ENCODE assay signal across 22 cellular contexts in the genomic region with DNA sequence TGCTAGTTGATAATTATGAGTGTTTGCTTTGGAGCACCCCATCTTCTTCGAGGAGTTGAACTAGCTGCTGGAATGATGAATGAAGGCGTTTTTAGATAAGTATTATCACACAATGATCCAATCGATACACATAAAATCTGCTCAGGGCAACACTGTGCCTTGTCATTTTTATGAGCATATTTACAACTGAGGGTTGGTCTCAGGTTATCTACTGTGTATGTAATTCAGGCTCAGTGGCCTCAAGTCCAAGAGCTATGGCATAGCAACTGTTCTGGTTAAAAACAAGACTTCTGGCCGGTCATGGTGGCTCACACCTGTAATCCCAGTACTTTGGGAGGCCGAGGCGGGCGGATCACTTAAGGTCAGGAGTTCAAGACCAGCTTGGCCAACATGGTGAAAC. TPM values are rescaled to one million over a fixed set of nuclear protein-coding genes. Genes with fewer than 3 reads are reported as not detected.
A peak's percentile ranks its signal among the peaks of the same experiment; 100 is the strongest.
DNase-seq lines count a peak whose midpoint lies in the region; ATAC-seq and TF ChIP-seq lines count a peak whose summit lies in the region.
"Had no signal": no experiment of that assay in that cellular context is flagged by ENCODE, and none has a peak within 500 bp of the region (broad histone marks: within the 10 kb centered on the region; RNA-seq: fewer than 3 reads in every experiment).

No MANE protein-coding gene starts in this region.

- TF ChIP-seq CTCF in heart left ventricle (IDR thresholded peaks at IDR 0.05) (no peak), progenitor cell of endocrine pancreas (IDR thresholded peaks at IDR 0.05; ENCODE audit: unreplicated experiment) (no peak), type B pancreatic cell (conservative IDR thresholded peaks at IDR 0.05) (no peak)

- H3K4me1 ChIP-seq in heart left ventricle, result peaks cover 0 to 9% (median 0%) of the 10 kb centered on the region in 12 donors

- WGBS in heart left ventricle, 4 donors, result 91 to 93% (median 93%) methylated on average over 7 of the region's 7 CpGs

- intact Hi-C loops in Right ventricle myocardium inferior (cut with DNase I) (no loop called here), heart left ventricle (cut with DNase I) (loop anchor here in 1 of 10 donors (10.0 kb wide), 1 partner anchor 275 kb away; no protein-coding TSS in a partner anchor), left colon (cut with DNase I, micrococcal nuclease) (loop anchor here in 1 of 2 donors (10.0 kb wide), 1 partner anchor 75 kb away; no protein-coding TSS in a partner anchor)

- peaks cover 0 to 7% (median 0%) of the 10 kb centered on the region in 9 donors for H3K36me3 ChIP-seq in heart left ventricle

- H3K4me3 ChIP-seq in heart left ventricle, result no peak overlapping the region
- H3K4me3 ChIP-seq: BLaER1, GM12878, GM23248 had no signal

- no peaks in the 10 kb centered on the region for H3K27me3 ChIP-seq in heart left ventricle
- H3K27me3 ChIP-seq: BLaER1 had no signal

- ATAC-seq in Right ventricle myocardium inferior, result no peak
- no peak for ATAC-seq in heart left ventricle
- peak; percentile 96 for ATAC-seq in left colon
- ATAC-seq: CD8-positive, alpha-beta T cell; GM12878 had no signal

- H3K4me3 Mint-ChIP-seq in progenitor cell of endocrine pancreas (ENCODE audit: low read depth) (no peak overlapping the region), type B pancreatic cell (no peak overlapping the region)
- H3K4me3 Mint-ChIP-seq: B cell; CD4-positive, CD25-positive, alpha-beta regulatory T cell; CD8-positive, alpha-beta T cell had no signal

- peaks cover 11% of the 10 kb centered on the region for H3K4me1 Mint-ChIP-seq in progenitor cell of endocrine pancreas (ENCODE audit: low read depth)
- H3K4me1 Mint-ChIP-seq in type B pancreatic cell (ENCODE audit: unreplicated experiment), result no peaks in the 10 kb centered on the region
- H3K4me1 Mint-ChIP-seq: B cell; CD4-positive, CD25-positive, alpha-beta regulatory T cell had no signal

- H3K36me3 Mint-ChIP-seq in progenitor cell of endocrine pancreas (ENCODE audit: insufficient read depth), result peaks cover 2% of the 10 kb centered on the region
- no peaks in the 10 kb centered on the region for H3K36me3 Mint-ChIP-seq in type B pancreatic cell
- H3K36me3 Mint-ChIP-seq: CD4-positive, CD25-positive, alpha-beta regulatory T cell had no signal

- no peaks in the 10 kb centered on the region for H3K27me3 Mint-ChIP-seq in progenitor cell of endocrine pancreas
- H3K27me3 Mint-ChIP-seq in type B pancreatic cell, result no peaks in the 10 kb centered on the region
- H3K27me3 Mint-ChIP-seq: B cell; CD4-positive, CD25-positive, alpha-beta regulatory T cell had no signal

- H3K27ac ChIP-seq in heart left ventricle, result no peak overlapping the region
- H3K27ac ChIP-seq: 22Rv1, BLaER1, C4-2B, GM23248 had no signal

- no peaks in the 10 kb centered on the region for H3K9me3 Mint-ChIP-seq in progenitor cell of endocrine pancreas (ENCODE audit: low read depth)
- no peaks in the 10 kb centered on the region for H3K9me3 Mint-ChIP-seq in type B pancreatic cell
- H3K9me3 Mint-ChIP-seq: CD4-positive, CD25-positive, alpha-beta regulatory T cell; CD8-positive, alpha-beta T cell had no signal

- H3K9me3 ChIP-seq in heart left ventricle, result no peaks in the 10 kb centered on the region
- H3K9me3 ChIP-seq: BLaER1 had no signal

- POLR2A ChIA-PET in HEK293T (lab: Yijun Ruan, JAX), result interaction anchor here (1.0 to 1.4 kb wide), 2 partner anchors 8 to 9 kb away, joined by 3 read pairs; no protein-coding TSS in a partner anchor

- CTCF ChIA-PET in HEK293T (lab: Yijun Ruan, JAX), result interaction anchor here (1.5 kb wide), 1 partner anchor 17 kb away, joined by 4 read pairs; no protein-coding TSS in a partner anchor

- TF ChIP-seq POLR2A in heart left ventricle (IDR thresholded peaks at IDR 0.05), result no peak

- DNase-seq in Right ventricle myocardium inferior (ENCODE audit: missing footprints) (peak; percentile 4), heart left ventricle (no peak), left colon (no peak), progenitor cell of endocrine pancreas (ENCODE audit: low spot score, unreplicated experiment) (no peak), type B pancreatic cell (ENCODE audit: extremely low spot score, unreplicated experiment) (no peak), NCI-H524 treated with DMSO at 0.1 percent for 48 hours (lab: John Stamatoyannopoulos, UW) (no peak), HEK293T (ENCODE audit: extremely low spot score) (no peak), NCI-H748 (lab: John Stamatoyannopoulos, UW; ENCODE audit: unreplicated experiment) (no peak)
- DNase-seq: CD4-positive, CD25-positive, alpha-beta regulatory T cell; CD8-positive, alpha-beta T cell; DMS 273 treated with DMSO at 0.1 percent for 48 hours; DMS79; EL; GDM1; GM23248; H7; HCEC 1CT had no signal

- H3K27ac Mint-ChIP-seq in progenitor cell of endocrine pancreas (peak overlapping the region; percentile 58), type B pancreatic cell (peak overlapping the region; percentile 17)
- H3K27ac Mint-ChIP-seq: B cell; CD4-positive, CD25-positive, alpha-beta regulatory T cell; CD8-positive, alpha-beta T cell had no signal

TF ChIP-seq in HEK293T, 16 proteins besides CTCF, POLR2A, EP300 and RAD21:
- TF ChIP-seq FOXA1 (IDR thresholded peaks at IDR 0.05) (no peak), HDGF (IDR thresholded peaks at IDR 0.05; ENCODE audit: borderline replicate concordance) (no peak), BHLHE40 (IDR thresholded peaks at IDR 0.05; ENCODE audit: borderline replicate concordance) (no peak)

RNA-seq across cellular contexts. Expression of a gene that starts 15.6 kb away (rescaled TPM):
- total RNA-seq in Right ventricle myocardium inferior (9.1 TPM), heart left ventricle (10 to 100 TPM in 1 of 9 donors, 1 to 10 TPM in 8; 4.4 to 12.4 (median 7.5) TPM), left colon (10 to 100 TPM; 41.4 to 43.9 TPM), progenitor cell of endocrine pancreas (37.7 and 38.7 TPM in 2 replicates), type B pancreatic cell (ENCODE audit: low replicate concordance) (23.1 and 36.4 TPM in 2 replicates)
- polyA plus RNA-seq in heart left ventricle, result 1 to 10 TPM; 3.4 to 4.6 TPM

RNA-seq across cellular contexts. Expression of a gene that starts 31.1 kb away (rescaled TPM):
- total RNA-seq in Right ventricle myocardium inferior (5.4 TPM), heart left ventricle (1 to 10 TPM; 2.0 to 5.2 (median 4.4) TPM), left colon (10 to 100 TPM in 1 of 2 donors, 1 to 10 TPM in 1; 6.9 to 10.5 TPM), progenitor cell of endocrine pancreas (15.7 and 16.7 TPM in 2 replicates), type B pancreatic cell (ENCODE audit: low replicate concordance) (4.7 and 6.1 TPM in 2 replicates)
- 1 to 10 TPM; 1.1 to 2.0 TPM for polyA plus RNA-seq in heart left ventricle

RNA-seq across cellular contexts. Expression of a gene that starts 51.0 kb away (rescaled TPM):
- 13.8 TPM for total RNA-seq in Right ventricle myocardium inferior
- 10 to 100 TPM in 8 of 9 donors, 1 to 10 TPM in 1; 6.0 to 34.1 (median 18.3) TPM for total RNA-seq in heart left ventricle
- 10 to 100 TPM; 32.7 to 61.2 TPM for polyA plus RNA-seq in heart left ventricle
- total RNA-seq in left colon, result 10 to 100 TPM; 13.9 to 15.1 TPM
- total RNA-seq in progenitor cell of endocrine pancreas, result 33.5 and 36.6 TPM in 2 replicates
- total RNA-seq in type B pancreatic cell (ENCODE audit: low replicate concordance), result 34.5 and 41.6 TPM in 2 replicates

RNA-seq across cellular contexts. Expression of a gene that starts 57.7 kb away (rescaled TPM):
- total RNA-seq in Right ventricle myocardium inferior (5.6 TPM), heart left ventricle (1 to 10 TPM; 3.0 to 7.4 (median 4.1) TPM), left colon (1 to 10 TPM; 6.4 to 6.8 TPM), progenitor cell of endocrine pancreas (20.4 and 21.1 TPM in 2 replicates), type B pancreatic cell (ENCODE audit: low replicate concordance) (7.3 and 19.8 TPM in 2 replicates)
- 1 to 10 TPM; 1.1 to 2.7 TPM for polyA plus RNA-seq in heart left ventricle
